ENCODE assay signal across 23 cellular contexts in genomic region chr1:156157506-156157905, GRCh38. TPM values are rescaled to one million over a fixed set of nuclear protein-coding genes. Genes with fewer than 3 reads are reported as not detected.
A peak's percentile ranks its signal among the peaks of the same experiment; 100 is the strongest.
DNase-seq lines count a peak whose midpoint lies in the region; ATAC-seq, FAIRE-seq and TF ChIP-seq lines count a peak whose summit lies in the region.
"Had no signal": no experiment of that assay in that cellular context is flagged by ENCODE, and none has a peak within 500 bp of the region (broad histone marks: within the 10 kb centered on the region; RNA-seq: fewer than 3 reads in every experiment).

No MANE protein-coding gene starts in this region.

- TF ChIP-seq EP300 in HepG2 (IDR thresholded peaks at IDR 0.05; ENCODE audit: low read depth in 2 of 2, low read length in 2 of 2) (no peak), HepG2 (CRISPR knock-in tag; IDR thresholded peaks at IDR 0.05; ENCODE audit: borderline replicate concordance) (no peak)

- H2AFZ ChIP-seq in HepG2 (ENCODE audit: low read length), result no peak overlapping the region

- CTCF ChIA-PET in HepG2 (lab: Yijun Ruan, JAX; ENCODE audit: low intra/inter-chr PET ratio, low total read pairs) (no interaction called here), Calu3 (lab: Charles Lee) (interaction anchor here (0.9 kb wide), 1 partner anchor 68 kb away, joined by 3 read pairs; no protein-coding TSS in a partner anchor)

- WGBS in HepG2 (ENCODE audit: low lambda C conversion rate), result 85% methylated on average over 3 of the region's 3 CpGs
- 66% methylated on average over 2 of the region's 3 CpGs for WGBS in right lobe of liver (ENCODE audit: insufficient coverage, low coverage, low lambda C conversion rate, missing lambda C conversion rate)

- no peaks in the 10 kb centered on the region for H4K20me1 ChIP-seq in HepG2 (ENCODE audit: insufficient read depth, low read length)

- H3K27ac ChIP-seq in HepG2 (ENCODE audit: extremely low read length, insufficient read depth, low read length) (no peak overlapping the region), right lobe of liver (no peak overlapping the region)
- H3K27ac ChIP-seq: gastroesophageal sphincter, KMS-11, pancreas, WERI-Rb-1 had no signal

- H3K36me3 ChIP-seq in HepG2 (replicated peaks in 1 of 2; ENCODE audit: control insufficient read depth in 1 of 2, insufficient read depth in 2 of 2, low read length in 2 of 2) (no peaks in the 10 kb centered on the region), right lobe of liver (no peaks in the 10 kb centered on the region)
- H3K36me3 ChIP-seq: gastroesophageal sphincter, pancreas, tibial nerve, WERI-Rb-1 had no signal

- H3K36me3 Mint-ChIP-seq in T-helper 17 cell (ENCODE audit: low read depth) (peaks cover 5% of the 10 kb centered on the region), Calu3 (ENCODE audit: insufficient read depth, unreplicated experiment) (no peaks in the 10 kb centered on the region)
- peaks cover 59% of the 10 kb centered on the region for H3K36me3 Mint-ChIP-seq in stimulated activated effector memory CD8-positive, alpha-beta T cell treated with anti-CD3 and anti-CD28 coated beads, Interleukin-12 subunit alpha, Interleukin-12 subunit beta, amount 100 ng/mL, for 72 hours
- H3K36me3 Mint-ChIP-seq: naive thymus-derived CD4-positive, alpha-beta T cell; T-cell had no signal

- in situ Hi-C loops in HepG2 (cut with HindIII; ENCODE audit: extremely low pct_ligation_motif_present, low pct_unique_long_range_greater_than_20kb), result no loop called here

- peak overlapping the region; percentile 97 for H3K27ac Mint-ChIP-seq in T-helper 17 cell
- peak overlapping the region; percentile 82 for H3K27ac Mint-ChIP-seq in stimulated activated effector memory CD8-positive, alpha-beta T cell treated with anti-CD3 and anti-CD28 coated beads, Interleukin-12 subunit alpha, Interleukin-12 subunit beta, amount 100 ng/mL, for 72 hours
- no peak overlapping the region for H3K27ac Mint-ChIP-seq in Calu3 (ENCODE audit: unreplicated experiment)

- no TSS peak for BruUV-seq in HepG2 (replicated peaks; lab: Mats Ljungman, UMichigan)
- BruUV-seq in Calu3 (replicated peaks; lab: Mats Ljungman, UMichigan), result no TSS peak

- H3K4me3 ChIP-seq in HepG2 (replicated peaks in 1 of 3; ENCODE audit: insufficient read depth in 1 of 3, low read depth in 2 of 3, low read length in 3 of 3) (no peak overlapping the region), right lobe of liver (no peak overlapping the region)
- H3K4me3 ChIP-seq: gastroesophageal sphincter, pancreas, tibial nerve had no signal

- no peak for TF ChIP-seq CTCF in HepG2 (CRISPR knock-in tag; IDR thresholded peaks at IDR 0.05)
- TF ChIP-seq CTCF in right lobe of liver (IDR thresholded peaks at IDR 0.05), result no peak
- TF ChIP-seq CTCF in Calu3 (IDR thresholded peaks at IDR 0.05; ENCODE audit: unreplicated experiment), result no peak

- POLR2A ChIA-PET in HepG2 (lab: Yijun Ruan, JAX), result no interaction called here

- peaks cover 37% of the 10 kb centered on the region for H3K4me1 Mint-ChIP-seq in T-helper 17 cell
- peaks cover 97% of the 10 kb centered on the region for H3K4me1 Mint-ChIP-seq in stimulated activated effector memory CD8-positive, alpha-beta T cell treated with anti-CD3 and anti-CD28 coated beads, Interleukin-12 subunit alpha, Interleukin-12 subunit beta, amount 100 ng/mL, for 72 hours
- peaks cover 8% of the 10 kb centered on the region for H3K4me1 Mint-ChIP-seq in Calu3 (ENCODE audit: low read depth, unreplicated experiment)

- TF ChIP-seq POLR2A in HepG2 (IDR thresholded peaks at IDR 0.05; ENCODE audit: insufficient read depth in 1 of 2, low read depth in 2 of 2, low read length in 2 of 2) (no peak), right lobe of liver (IDR thresholded peaks at IDR 0.05) (no peak)

- intact Hi-C loops in HepG2 (cut with micrococcal nuclease; ENCODE audit: unreplicated experiment), result no loop called here
- intact Hi-C loops in right lobe of liver (cut with DNase I), result no loop called here
- intact Hi-C loops in Calu3 (cut with micrococcal nuclease; ENCODE audit: unreplicated experiment), result no loop called here

- H3K4me3 Mint-ChIP-seq in T-helper 17 cell (peak overlapping the region; percentile 79), Calu3 (ENCODE audit: low read depth, unreplicated experiment) (no peak overlapping the region)
- H3K4me3 Mint-ChIP-seq in stimulated activated effector memory CD8-positive, alpha-beta T cell treated with anti-CD3 and anti-CD28 coated beads, Interleukin-12 subunit alpha, Interleukin-12 subunit beta, amount 100 ng/mL, for 72 hours, result peak overlapping the region; percentile 79
- H3K4me3 Mint-ChIP-seq: naive thymus-derived CD4-positive, alpha-beta T cell had no signal

- TF ChIP-seq RAD21 in HepG2 (CRISPR knock-in tag; IDR thresholded peaks at IDR 0.05), result no peak

- H3K9me3 ChIP-seq in HepG2 (ENCODE audit: low read length) (no peaks in the 10 kb centered on the region), right lobe of liver (no peaks in the 10 kb centered on the region), T-helper 17 cell (ENCODE audit: control insufficient read depth, low read length, poor library complexity, severe bottlenecking) (no peaks in the 10 kb centered on the region)
- H3K9me3 ChIP-seq: gastroesophageal sphincter, pancreas, tibial nerve had no signal

- H3K27me3 Mint-ChIP-seq in T-helper 17 cell (no peaks in the 10 kb centered on the region), Calu3 (ENCODE audit: unreplicated experiment) (peaks cover 24% of the 10 kb centered on the region)
- H3K27me3 Mint-ChIP-seq: naive thymus-derived CD4-positive, alpha-beta T cell; T-cell had no signal

- ATAC-seq in HepG2, result no peak
- ATAC-seq in right lobe of liver, result no peak
- ATAC-seq in GM18907 (IDR thresholded peaks at IDR 0.05; ENCODE audit: unreplicated experiment), result peak; percentile 26
- no peak for ATAC-seq in T-helper 17 cell
- ATAC-seq in stimulated activated effector memory CD8-positive, alpha-beta T cell treated with anti-CD3 and anti-CD28 coated beads, Interleukin-12 subunit alpha, Interleukin-12 subunit beta, amount 100 ng/mL, for 72 hours, result no peak
- ATAC-seq in HG02981 (IDR thresholded peaks at IDR 0.05; ENCODE audit: unreplicated experiment), result no peak
- no peak for ATAC-seq in GM18858 (IDR thresholded peaks at IDR 0.05; ENCODE audit: unreplicated experiment)
- ATAC-seq: gastroesophageal sphincter; naive thymus-derived CD4-positive, alpha-beta T cell; pancreas; Right ventricle myocardium inferior; sciatic nerve; T-cell had no signal

- DNase-seq in HepG2 (ENCODE audit: low spot score) (no peak), right lobe of liver (no peak), T-helper 17 cell (no peak), Calu3 (no peak)
- DNase-seq in stimulated activated effector memory CD8-positive, alpha-beta T cell treated with anti-CD3 and anti-CD28 coated beads, Interleukin-12 subunit alpha, Interleukin-12 subunit beta, amount 100 ng/mL, for 72 hours (ENCODE audit: low spot score in 2 of 2), result no peak
- DNase-seq: activated effector memory CD4-positive, alpha-beta T cell treated with anti-CD3 and anti-CD28 coated beads, Interleukin-2, amount 50 U/mL, for 16 hours; amygdala; naive thymus-derived CD4-positive, alpha-beta T cell; NCI-H1105; NCI-H2107; NCI-H524 treated with DMSO at 0.1 percent for 48 hours; pancreas; stimulated activated naive CD4-positive, alpha-beta T cell treated with Interleukin-2 at 50 U/mL for 16 hours; T-cell; WERI-Rb-1 had no signal

- H3K27me3 ChIP-seq in HepG2 (ENCODE audit: control insufficient read depth in 1 of 2, insufficient read depth in 2 of 2, low read length in 2 of 2) (peaks cover 0 to 29% of the 10 kb centered on the region in 2 experiments; a peak in 3 of 5 replicates), right lobe of liver (no peaks in the 10 kb centered on the region)
- H3K27me3 ChIP-seq: pancreas, tibial nerve had no signal

- no peak overlapping the region for H3K9ac ChIP-seq in HepG2 (ENCODE audit: insufficient read depth, low read depth, low read length)
- H3K9ac ChIP-seq: KMS-11 had no signal

- H3K79me2 ChIP-seq in HepG2 (ENCODE audit: insufficient read depth, low read length), result no peaks in the 10 kb centered on the region

- H3K4me1 ChIP-seq in HepG2 (ENCODE audit: insufficient read depth, low read length) (peaks cover 28% of the 10 kb centered on the region), right lobe of liver (peaks cover 0 to 7% (median 0%) of the 10 kb centered on the region in 4 donors)
- H3K4me1 ChIP-seq: pancreas had no signal

- no peak overlapping the region for H3K4me2 ChIP-seq in HepG2 (ENCODE audit: low read depth, low read length)
- H3K4me2 ChIP-seq: KMS-11 had no signal

- FAIRE-seq in HepG2 (lab: Jason Lieb, UNC), result no peak
- FAIRE-seq: pancreas had no signal

- H3K9me3 Mint-ChIP-seq in stimulated activated effector memory CD8-positive, alpha-beta T cell treated with anti-CD3 and anti-CD28 coated beads, Interleukin-12 subunit alpha, Interleukin-12 subunit beta, amount 100 ng/mL, for 72 hours, result no peaks in the 10 kb centered on the region
- H3K9me3 Mint-ChIP-seq in Calu3 (ENCODE audit: low read depth, unreplicated experiment), result no peaks in the 10 kb centered on the region
- H3K9me3 Mint-ChIP-seq: naive thymus-derived CD4-positive, alpha-beta T cell; T-cell had no signal

RNA-seq across cellular contexts. Expression of gene SEMA4A, which starts 4.1 kb away (rescaled TPM):
- 0.09 TPM in 1 of 2 replicates, not detected in the other for total RNA-seq in HepG2 (2016; rRNA removed; fragmentation: Illumina TruSeq; extraction: Trizol)
- not detected in 2 replicates for total RNA-seq in HepG2 (2016; cell fraction: cytosol; rRNA removed; fragmentation: Illumina TruSeq; extraction: Trizol; ENCODE audit: low read depth)
- 0.15 TPM in 1 of 2 replicates, not detected in the other for total RNA-seq in HepG2 (2016; cell fraction: insoluble cytoplasmic fraction; rRNA removed; fragmentation: Illumina TruSeq; extraction: Trizol)
- not detected in 2 replicates for total RNA-seq in HepG2 (2016; cell fraction: membrane; rRNA removed; fragmentation: Illumina TruSeq; extraction: Trizol)
- 0.13 TPM in 1 of 2 replicates, not detected in the other for total RNA-seq in HepG2 (2016; cell fraction: nucleus; rRNA removed; fragmentation: Illumina TruSeq; extraction: Trizol)
- 0.14 and 0.20 TPM in 2 replicates for polyA plus RNA-seq in HepG2 (2011; rRNA removed)
- polyA plus RNA-seq in HepG2 (2011; cell fraction: cytosol; rRNA removed), result 0.08 and 0.09 TPM in 2 replicates
- polyA plus RNA-seq in HepG2 (2011; cell fraction: nucleus; rRNA removed), result 0.21 and 0.61 TPM in 2 replicates
- polyA plus RNA-seq in HepG2 (2012), result 0.19 and 0.21 TPM in 2 replicates
- not detected in 2 replicates for polyA plus RNA-seq in HepG2 (2016; cell fraction: cytosol; fragmentation: Illumina TruSeq; extraction: Trizol; ENCODE audit: low read depth)
- 0.45 TPM in 1 of 2 replicates, not detected in the other for polyA plus RNA-seq in HepG2 (2016; cell fraction: insoluble cytoplasmic fraction; fragmentation: Illumina TruSeq; extraction: Trizol; ENCODE audit: low read depth)
- not detected in 2 replicates for polyA plus RNA-seq in HepG2 (2016; cell fraction: membrane; fragmentation: Illumina TruSeq; extraction: Trizol; ENCODE audit: low read depth)
- 0.15 TPM in 1 of 2 replicates, not detected in the other for polyA plus RNA-seq in HepG2 (2016; cell fraction: nucleus; fragmentation: Illumina TruSeq; extraction: Trizol; ENCODE audit: insufficient read depth, low read depth)
- 0.88 and 18.6 TPM in 2 replicates for polyA minus RNA-seq in HepG2 (2011; rRNA and poly(A)+ RNA removed; ENCODE audit: low replicate concordance)
- polyA minus RNA-seq in HepG2 (2011; cell fraction: cytosol; rRNA and poly(A)+ RNA removed), result not detected in 2 replicates
- polyA minus RNA-seq in HepG2 (2011; cell fraction: nucleus; rRNA and poly(A)+ RNA removed), result 0.39 TPM in 1 of 2 replicates, not detected in the other
- total RNA-seq in right lobe of liver, result 1 to 10 TPM in 4 of 6 experiments, under 1 TPM in 2; 0.62 to 2.6 (median 1.3) TPM
- total RNA-seq in T-helper 17 cell, result 10 to 100 TPM; 21.7 to 58.1 TPM
- 6.9 and 7.2 TPM in 2 replicates for total RNA-seq in Calu3 (2022)

RNA-seq across cellular contexts. Expression of gene SLC25A44, which starts 36.4 kb away (rescaled TPM):
- total RNA-seq in HepG2 (2016; rRNA removed; fragmentation: Illumina TruSeq; extraction: Trizol) (10.7 and 12.4 TPM in 2 replicates), right lobe of liver (10 to 100 TPM; 19.1 to 30.5 (median 20.0) TPM), T-helper 17 cell (10 to 100 TPM; 14.4 to 21.6 TPM), Calu3 (2022) (28.2 and 32.5 TPM in 2 replicates)
- 2.6 and 3.8 TPM in 2 replicates for total RNA-seq in HepG2 (2016; cell fraction: cytosol; rRNA removed; fragmentation: Illumina TruSeq; extraction: Trizol; ENCODE audit: low read depth)
- total RNA-seq in HepG2 (2016; cell fraction: insoluble cytoplasmic fraction; rRNA removed; fragmentation: Illumina TruSeq; extraction: Trizol), result 11.2 and 11.8 TPM in 2 replicates
- 11.4 and 14.2 TPM in 2 replicates for total RNA-seq in HepG2 (2016; cell fraction: membrane; rRNA removed; fragmentation: Illumina TruSeq; extraction: Trizol)
- total RNA-seq in HepG2 (2016; cell fraction: nucleus; rRNA removed; fragmentation: Illumina TruSeq; extraction: Trizol), result 8.0 and 11.8 TPM in 2 replicates
- 13.4 and 14.3 TPM in 2 replicates for polyA plus RNA-seq in HepG2 (2011; rRNA removed)
- polyA plus RNA-seq in HepG2 (2011; cell fraction: cytosol; rRNA removed), result 9.3 and 10.2 TPM in 2 replicates
- polyA plus RNA-seq in HepG2 (2011; cell fraction: nucleus; rRNA removed), result 16.0 and 19.8 TPM in 2 replicates
- polyA plus RNA-seq in HepG2 (2012), result 13.1 and 13.9 TPM in 2 replicates
- polyA plus RNA-seq in HepG2 (2016; cell fraction: cytosol; fragmentation: Illumina TruSeq; extraction: Trizol; ENCODE audit: low read depth), result 2.3 TPM in 2 replicates
- polyA plus RNA-seq in HepG2 (2016; cell fraction: insoluble cytoplasmic fraction; fragmentation: Illumina TruSeq; extraction: Trizol; ENCODE audit: low read depth), result 14.4 and 18.0 TPM in 2 replicates
- polyA plus RNA-seq in HepG2 (2016; cell fraction: membrane; fragmentation: Illumina TruSeq; extraction: Trizol; ENCODE audit: low read depth), result 11.1 and 12.7 TPM in 2 replicates
- polyA plus RNA-seq in HepG2 (2016; cell fraction: nucleus; fragmentation: Illumina TruSeq; extraction: Trizol; ENCODE audit: insufficient read depth, low read depth), result 18.3 and 20.7 TPM in 2 replicates
- 12.6 and 66.8 TPM in 2 replicates for polyA minus RNA-seq in HepG2 (2011; rRNA and poly(A)+ RNA removed; ENCODE audit: low replicate concordance)
- polyA minus RNA-seq in HepG2 (2011; cell fraction: cytosol; rRNA and poly(A)+ RNA removed), result 4.2 and 6.0 TPM in 2 replicates
- polyA minus RNA-seq in HepG2 (2011; cell fraction: nucleus; rRNA and poly(A)+ RNA removed), result 5.8 and 9.9 TPM in 2 replicates

RNA-seq across cellular contexts. Expression of gene LMNA, which starts 43.0 kb away (rescaled TPM):
- total RNA-seq in HepG2 (2016; rRNA removed; fragmentation: Illumina TruSeq; extraction: Trizol), result 190 and 225 TPM in 2 replicates
- 16.7 and 20.3 TPM in 2 replicates for total RNA-seq in HepG2 (2016; cell fraction: cytosol; rRNA removed; fragmentation: Illumina TruSeq; extraction: Trizol; ENCODE audit: low read depth)
- 150 and 214 TPM in 2 replicates for total RNA-seq in HepG2 (2016; cell fraction: insoluble cytoplasmic fraction; rRNA removed; fragmentation: Illumina TruSeq; extraction: Trizol)
- total RNA-seq in HepG2 (2016; cell fraction: membrane; rRNA removed; fragmentation: Illumina TruSeq; extraction: Trizol), result 22.8 and 26.6 TPM in 2 replicates
- 106 and 117 TPM in 2 replicates for total RNA-seq in HepG2 (2016; cell fraction: nucleus; rRNA removed; fragmentation: Illumina TruSeq; extraction: Trizol)
- polyA plus RNA-seq in HepG2 (2011; rRNA removed), result 107 and 110 TPM in 2 replicates
- polyA plus RNA-seq in HepG2 (2011; cell fraction: cytosol; rRNA removed), result 79.6 and 122 TPM in 2 replicates
- 236 and 366 TPM in 2 replicates for polyA plus RNA-seq in HepG2 (2011; cell fraction: nucleus; rRNA removed)
- polyA plus RNA-seq in HepG2 (2012), result 86.7 and 101 TPM in 2 replicates
- polyA plus RNA-seq in HepG2 (2016; cell fraction: cytosol; fragmentation: Illumina TruSeq; extraction: Trizol; ENCODE audit: low read depth), result 11.1 and 13.2 TPM in 2 replicates
- 143 and 179 TPM in 2 replicates for polyA plus RNA-seq in HepG2 (2016; cell fraction: insoluble cytoplasmic fraction; fragmentation: Illumina TruSeq; extraction: Trizol; ENCODE audit: low read depth)
- 12.6 and 16.9 TPM in 2 replicates for polyA plus RNA-seq in HepG2 (2016; cell fraction: membrane; fragmentation: Illumina TruSeq; extraction: Trizol; ENCODE audit: low read depth)
- 177 and 182 TPM in 2 replicates for polyA plus RNA-seq in HepG2 (2016; cell fraction: nucleus; fragmentation: Illumina TruSeq; extraction: Trizol; ENCODE audit: insufficient read depth, low read depth)
- polyA minus RNA-seq in HepG2 (2011; rRNA and poly(A)+ RNA removed; ENCODE audit: low replicate concordance), result 159 and 307 TPM in 2 replicates
- 120 and 130 TPM in 2 replicates for polyA minus RNA-seq in HepG2 (2011; cell fraction: cytosol; rRNA and poly(A)+ RNA removed)
- 67.7 and 70.4 TPM in 2 replicates for polyA minus RNA-seq in HepG2 (2011; cell fraction: nucleus; rRNA and poly(A)+ RNA removed)
- 100 to 1,000 TPM in 3 of 6 experiments, 10 to 100 TPM in 3; 79.4 to 129 (median 98.8) TPM for total RNA-seq in right lobe of liver
- total RNA-seq in T-helper 17 cell, result 1,000 to 10,000 TPM in 1 of 2 donors, 100 to 1,000 TPM in 1; 919 to 1,908 TPM
- 499 and 514 TPM in 2 replicates for total RNA-seq in Calu3 (2022)

RNA-seq across cellular contexts. Expression of gene PMF1, which starts 55.3 kb away (rescaled TPM):
- 89.0 and 94.7 TPM in 2 replicates for total RNA-seq in HepG2 (2016; rRNA removed; fragmentation: Illumina TruSeq; extraction: Trizol)
- total RNA-seq in HepG2 (2016; cell fraction: cytosol; rRNA removed; fragmentation: Illumina TruSeq; extraction: Trizol; ENCODE audit: low read depth), result 17.5 TPM in 2 replicates
- 82.4 and 93.0 TPM in 2 replicates for total RNA-seq in HepG2 (2016; cell fraction: insoluble cytoplasmic fraction; rRNA removed; fragmentation: Illumina TruSeq; extraction: Trizol)
- 27.4 and 27.7 TPM in 2 replicates for total RNA-seq in HepG2 (2016; cell fraction: membrane; rRNA removed; fragmentation: Illumina TruSeq; extraction: Trizol)
- 33.3 and 36.6 TPM in 2 replicates for total RNA-seq in HepG2 (2016; cell fraction: nucleus; rRNA removed; fragmentation: Illumina TruSeq; extraction: Trizol)
- 68.4 and 72.5 TPM in 2 replicates for polyA plus RNA-seq in HepG2 (2011; rRNA removed)
- polyA plus RNA-seq in HepG2 (2011; cell fraction: cytosol; rRNA removed), result 86.5 and 119 TPM in 2 replicates
- 48.8 and 52.9 TPM in 2 replicates for polyA plus RNA-seq in HepG2 (2011; cell fraction: nucleus; rRNA removed)
- polyA plus RNA-seq in HepG2 (2012), result 33.5 and 43.4 TPM in 2 replicates
- 18.9 and 20.7 TPM in 2 replicates for polyA plus RNA-seq in HepG2 (2016; cell fraction: cytosol; fragmentation: Illumina TruSeq; extraction: Trizol; ENCODE audit: low read depth)
- polyA plus RNA-seq in HepG2 (2016; cell fraction: insoluble cytoplasmic fraction; fragmentation: Illumina TruSeq; extraction: Trizol; ENCODE audit: low read depth), result 86.3 and 93.3 TPM in 2 replicates
- polyA plus RNA-seq in HepG2 (2016; cell fraction: membrane; fragmentation: Illumina TruSeq; extraction: Trizol; ENCODE audit: low read depth), result 23.3 and 27.3 TPM in 2 replicates
- polyA plus RNA-seq in HepG2 (2016; cell fraction: nucleus; fragmentation: Illumina TruSeq; extraction: Trizol; ENCODE audit: insufficient read depth, low read depth), result 65.7 and 78.3 TPM in 2 replicates
- 42.8 and 60.1 TPM in 2 replicates for polyA minus RNA-seq in HepG2 (2011; rRNA and poly(A)+ RNA removed; ENCODE audit: low replicate concordance)
- polyA minus RNA-seq in HepG2 (2011; cell fraction: cytosol; rRNA and poly(A)+ RNA removed), result 14.4 and 17.2 TPM in 2 replicates
- 15.6 and 15.8 TPM in 2 replicates for polyA minus RNA-seq in HepG2 (2011; cell fraction: nucleus; rRNA and poly(A)+ RNA removed)
- 10 to 100 TPM; 21.8 to 33.8 (median 24.8) TPM for total RNA-seq in right lobe of liver
- total RNA-seq in T-helper 17 cell, result 10 to 100 TPM; 59.1 to 73.2 TPM
- total RNA-seq in Calu3 (2022), result 57.3 and 59.0 TPM in 2 replicates
